8 cellular contexts compared by ENCODE assay signal in the genomic region with DNA sequence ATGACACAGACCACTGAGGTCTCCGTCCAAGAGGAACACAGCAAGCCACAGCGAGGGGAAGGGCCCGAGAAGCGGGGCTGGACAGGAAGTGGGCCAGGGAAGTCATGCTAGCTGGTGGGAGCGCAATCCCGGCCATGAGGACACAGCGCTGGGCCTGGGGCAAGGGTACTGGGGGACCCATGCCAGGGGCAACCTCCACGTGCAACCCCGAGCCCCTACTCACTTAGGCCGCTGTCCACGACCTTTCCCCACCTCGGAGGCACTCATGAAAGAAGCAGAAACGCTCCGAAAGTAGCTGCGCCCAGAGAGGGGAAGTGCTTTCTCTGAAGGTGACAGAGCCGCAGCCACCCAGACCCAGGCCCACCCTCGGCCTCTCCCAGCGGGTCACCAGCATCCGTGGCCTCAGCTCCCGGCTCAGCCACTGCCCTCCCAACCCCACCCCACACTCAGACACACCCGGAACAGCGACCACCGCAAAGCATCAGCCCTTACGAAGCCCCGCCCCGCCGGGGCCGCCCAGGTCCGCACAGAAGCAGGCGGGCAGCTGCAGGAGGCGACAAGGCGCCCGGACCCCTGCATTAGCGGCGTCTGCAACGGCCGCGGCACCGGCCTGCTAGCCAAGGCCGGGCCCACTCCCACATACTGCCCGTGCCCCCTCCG. TPM values are rescaled to one million over a fixed set of nuclear protein-coding genes. Genes with fewer than 3 reads are reported as not detected.
DNase-seq lines count a peak whose midpoint lies in the region; ATAC-seq and TF ChIP-seq lines count a peak whose summit lies in the region.

No MANE protein-coding gene starts in this region.

- H3K4me1 Mint-ChIP-seq in activated naive CD4-positive, alpha-beta T cell treated with anti-CD3 and anti-CD28 coated beads for 36 hours (ENCODE audit: low read depth), result peaks cover 50% of the 10 kb centered on the region

- H3K27ac ChIP-seq in left ventricle myocardium inferior (replicated peaks), result peak overlapping the region; percentile 100
- H3K27ac ChIP-seq in gastrocnemius medialis, result peak overlapping the region; percentile 74 to 86 (median 82)

- no peak for TF ChIP-seq POLR2A in gastrocnemius medialis (IDR thresholded peaks at IDR 0.05)

- no peak for TF ChIP-seq CTCF in left ventricle myocardium inferior (IDR thresholded peaks at IDR 0.05; ENCODE audit: borderline replicate concordance)
- TF ChIP-seq CTCF in gastrocnemius medialis (IDR thresholded peaks at IDR 0.05 in 4 of 5, conservative IDR thresholded peaks at IDR 0.05 in 1 of 5), result no peak

- no peaks in the 10 kb centered on the region for H3K27me3 ChIP-seq in left ventricle myocardium inferior (ENCODE audit: low read depth)
- no peaks in the 10 kb centered on the region for H3K27me3 ChIP-seq in gastrocnemius medialis

- peak overlapping the region; percentile 92 for H3K4me3 Mint-ChIP-seq in activated naive CD4-positive, alpha-beta T cell treated with anti-CD3 and anti-CD28 coated beads for 36 hours

- no peaks in the 10 kb centered on the region for H3K27me3 Mint-ChIP-seq in activated naive CD4-positive, alpha-beta T cell treated with anti-CD3 and anti-CD28 coated beads for 36 hours (ENCODE audit: low read depth)

- peak; percentile 30 for DNase-seq in activated naive CD4-positive, alpha-beta T cell treated with anti-CD3 and anti-CD28 coated beads for 36 hours
- DNase-seq in activated naive CD4-positive, alpha-beta T cell treated with anti-CD3 and anti-CD28 coated beads, Interleukin-2, amount 50 U/mL, for 16 hours, result no peak
- DNase-seq in NOMO-1 (lab: John Stamatoyannopoulos, UW; ENCODE audit: unreplicated experiment in 2 of 2), result peak; percentile 47 to 56
- DNase-seq in activated T-helper 9 cell treated with anti-CD3 and anti-CD28 coated beads, Interleukin-2, amount 50 U/mL, for 16 hours (ENCODE audit: low read depth), result peak; percentile 14
- DNase-seq in left ventricle myocardium inferior, result peak; percentile 42
- no peak for DNase-seq in gastrocnemius medialis
- DNase-seq in hippocampal formation (lab: John Stamatoyannopoulos, UW), result no peak

- ATAC-seq in gastrocnemius medialis (no peak), HG02588 (IDR thresholded peaks at IDR 0.05; ENCODE audit: unreplicated experiment) (no peak)

- in situ Hi-C loops in gastrocnemius medialis (cut with MboI; ENCODE audit: low sequenced_read_pairs in 4 of 4), result loop anchor here in 1 of 4 donors (10.0 to 25.0 kb wide), 2 partner anchors 99 to 452 kb away; no protein-coding TSS in a partner anchor

- H3K4me1 ChIP-seq in left ventricle myocardium inferior, result peaks cover 77% of the 10 kb centered on the region
- peaks cover 50% of the 10 kb centered on the region in 2 donors for H3K4me1 ChIP-seq in gastrocnemius medialis

- peak overlapping the region; percentile 75 for H3K27ac Mint-ChIP-seq in activated naive CD4-positive, alpha-beta T cell treated with anti-CD3 and anti-CD28 coated beads for 36 hours

- intact Hi-C loops in activated naive CD4-positive, alpha-beta T cell treated with anti-CD3 and anti-CD28 coated beads for 36 hours (cut with micrococcal nuclease), result loop anchor here (2.0 to 10.0 kb wide), 7 partner anchors 47 to 1961 kb away; a partner anchor contains a TSS
- intact Hi-C loops in left ventricle myocardium inferior (cut with micrococcal nuclease) (no loop called here), gastrocnemius medialis (cut with DNase I; ENCODE audit: low total_unique reads) (loop anchor here (10.0 kb wide), 1 partner anchor 469 kb away; a partner anchor contains a TSS)

- H3K9me3 Mint-ChIP-seq in activated naive CD4-positive, alpha-beta T cell treated with anti-CD3 and anti-CD28 coated beads for 36 hours, result no peaks in the 10 kb centered on the region

- H3K9me3 ChIP-seq in left ventricle myocardium inferior (replicated peaks) (no peaks in the 10 kb centered on the region), gastrocnemius medialis (no peaks in the 10 kb centered on the region)

- H3K36me3 ChIP-seq in left ventricle myocardium inferior, result no peaks in the 10 kb centered on the region
- no peaks in the 10 kb centered on the region for H3K36me3 ChIP-seq in gastrocnemius medialis

- CTCF ChIA-PET in activated naive CD4-positive, alpha-beta T cell treated with anti-CD3 and anti-CD28 coated beads for 36 hours (lab: Charles Lee), result interaction anchor here (0.5 to 3.3 kb wide), 4 partner anchors 27 to 595 kb away, joined by 3 to 13 read pairs (median 4); no protein-coding TSS in a partner anchor

- H3K4me3 ChIP-seq in left ventricle myocardium inferior (peak overlapping the region; percentile 95), gastrocnemius medialis (peak overlapping the region; percentile 80 to 92 (median 86))

- H3K36me3 Mint-ChIP-seq in activated naive CD4-positive, alpha-beta T cell treated with anti-CD3 and anti-CD28 coated beads for 36 hours (ENCODE audit: low read depth), result peaks cover 1% of the 10 kb centered on the region

RNA-seq across cellular contexts. Expression of a gene that starts 0.8 kb away (rescaled TPM):
- total RNA-seq in activated naive CD4-positive, alpha-beta T cell treated with anti-CD3 and anti-CD28 coated beads for 36 hours, result 10 to 100 TPM; 11.2 to 12.0 TPM
- total RNA-seq in left ventricle myocardium inferior (37.3 TPM), gastrocnemius medialis (10 to 100 TPM; 21.5 to 54.6 (median 38.7) TPM)

Comparison
In these comparisons a context has a peak if more than half of its experiments do, and no peak if none do; other contexts are left out.
1. DNase-seq: peak in activated naive CD4-positive, alpha-beta T cell treated with anti-CD3 and anti-CD28 coated beads for 36 hours (single experiment), NOMO-1 (2 of 2), activated T-helper 9 cell treated with anti-CD3 and anti-CD28 coated beads, Interleukin-2, amount 50 U/mL, for 16 hours (single experiment) and left ventricle myocardium inferior (single experiment); none in activated naive CD4-positive, alpha-beta T cell treated with anti-CD3 and anti-CD28 coated beads, Interleukin-2, amount 50 U/mL, for 16 hours (single experiment), gastrocnemius medialis (0 of 2) and hippocampal formation (0 of 2).